Comparison of ENCODE assay signal across 20 cellular contexts in the genomic region with DNA sequence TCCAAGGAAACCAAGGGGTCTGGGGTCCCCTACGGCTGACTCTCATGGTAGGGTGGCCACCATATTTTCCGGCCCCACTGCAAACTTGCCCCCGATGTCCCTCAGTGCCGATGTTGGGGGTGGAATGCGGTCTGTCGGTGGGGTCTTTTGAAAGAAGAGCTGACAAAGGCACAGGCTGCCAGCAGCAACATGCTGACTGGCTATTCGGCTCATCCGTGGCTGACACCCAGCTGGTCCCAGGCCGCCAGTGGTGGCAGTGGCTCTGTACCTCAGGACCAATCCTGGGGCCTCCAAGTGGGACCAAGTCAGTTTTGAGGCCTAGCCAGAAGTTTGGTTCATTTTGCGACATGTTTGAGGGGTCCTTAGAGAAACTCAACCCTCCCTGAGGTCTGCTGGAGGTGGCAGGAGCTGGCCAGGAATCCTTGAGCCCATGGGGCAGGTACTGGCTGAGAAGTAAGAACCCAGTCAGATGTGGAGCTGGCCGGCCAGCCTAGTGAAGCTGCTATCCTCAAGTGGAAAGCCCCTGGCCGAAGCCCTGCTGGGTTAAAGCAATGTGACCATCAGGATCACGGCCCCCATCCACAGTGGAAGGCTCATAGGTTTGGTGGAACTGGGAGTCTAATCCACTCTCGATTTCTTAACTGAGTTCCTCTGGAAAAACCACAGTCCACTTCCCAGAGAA. TPM values are rescaled to one million over a fixed set of nuclear protein-coding genes. Genes with fewer than 3 reads are reported as not detected.
DNase-seq lines count a peak whose midpoint lies in the region; ATAC-seq and TF ChIP-seq lines count a peak whose summit lies in the region.
"Had no signal": no experiment of that assay in that cellular context is flagged by ENCODE, and none has a peak within 500 bp of the region (broad histone marks: within the 10 kb centered on the region; RNA-seq: fewer than 3 reads in every experiment).

No MANE protein-coding gene starts in this region.

- intact Hi-C loops in left colon (cut with DNase I, micrococcal nuclease): no loop called here

- H3K4me3 ChIP-seq in HEK293 (ENCODE audit: low read depth, low read length) (no peak overlapping the region), SK-N-MC (peak overlapping the region; percentile 71), mesodermal cell (ENCODE audit: extremely low read depth, insufficient read depth, low read length, poor library complexity, severe bottlenecking) (no peak overlapping the region), tibial nerve (no peak overlapping the region)
- H3K4me3 ChIP-seq: body of pancreas, thoracic aorta had no signal

- H3K9me3 ChIP-seq in HEK293 (ENCODE audit: control insufficient read depth, insufficient read depth, low read depth, low read length) (no peaks in the 10 kb centered on the region), SK-N-MC (ENCODE audit: low read depth, low read length) (no peaks in the 10 kb centered on the region), mesodermal cell (ENCODE audit: control insufficient read depth, low read length) (no peaks in the 10 kb centered on the region), tibial nerve (no peaks in the 10 kb centered on the region)
- H3K9me3 ChIP-seq: body of pancreas, thoracic aorta had no signal

- H3K4me1 ChIP-seq in HEK293 (ENCODE audit: control insufficient read depth, insufficient read depth, low read length) (peaks cover 40% of the 10 kb centered on the region), mesodermal cell (ENCODE audit: control insufficient read depth, insufficient read depth, low read length, poor library complexity, severe bottlenecking) (peaks cover 80% of the 10 kb centered on the region), tibial nerve (peaks cover 0 to 84% (median 59%) of the 10 kb centered on the region in 4 donors)

- TF ChIP-seq CTCF in HEK293 (tag by site-specific recombination; IDR thresholded peaks at IDR 0.05) (no peak), tibial nerve (IDR thresholded peaks at IDR 0.05) (no peak)

- CTCF ChIA-PET in HEK293 (lab: Yijun Ruan, JAX): interaction anchor here (2.0 to 8.2 kb wide), 2 partner anchors 13 to 16 kb away, joined by 7 to 44 read pairs; no protein-coding TSS in a partner anchor

- no peak for TF ChIP-seq POLR2A in tibial nerve (IDR thresholded peaks at IDR 0.05)

- DNase-seq in SK-N-MC (ENCODE audit: low read depth, low spot score) (no peak), tibial nerve (ENCODE audit: low spot score in 2 of 2) (no peak), left colon (no peak)
- DNase-seq in effector CD4-positive, alpha-beta T cell: no peak
- DNase-seq: activated naive CD8-positive, alpha-beta T cell treated with anti-CD3 and anti-CD28 coated beads, Interleukin-2, amount 10 ng/mL, durations not matched to agents 7 days and 5 days; AML-193; body of pancreas; Calu3; cortex of kidney; HCEC 1CT; naive thymus-derived CD8-positive, alpha-beta T cell; NCI-H1417 treated with DMSO at 0.1 percent for 48 hours; NCI-H2107; NCI-H510A treated with DMSO at 0.1 percent for 48 hours; stimulated activated CD4-positive, alpha-beta T cell treated with anti-CD3 and anti-CD28 coated beads, Interleukin-1b, Interleukin-23, amount 100 ng/mL, for 48 hours; stimulated activated naive CD4-positive, alpha-beta T cell had no signal

- H3K27ac ChIP-seq in HEK293 (ENCODE audit: extremely low read depth, low read depth, low read length) (peak overlapping the region; percentile 98), SK-N-MC (peak overlapping the region; percentile 99), mesodermal cell (ENCODE audit: low read depth, low read length, severe bottlenecking) (peak overlapping the region; percentile 82), tibial nerve (peak overlapping the region in 3 of 4 donors; percentile 81 to 96 (median 83))
- H3K27ac ChIP-seq: thoracic aorta had no signal

- H3K36me3 ChIP-seq in HEK293 (ENCODE audit: control insufficient read depth in 2 of 2, insufficient read depth in 1 of 2, low read length in 2 of 2) (peaks cover 0 to 19% of the 10 kb centered on the region in 2 experiments; a peak in 1 of 3 replicates), SK-N-MC (ENCODE audit: insufficient read depth, low read length) (peaks cover 14% of the 10 kb centered on the region; the same call in 1 of the 2 replicates), mesodermal cell (ENCODE audit: control insufficient read depth, insufficient read depth, low read length) (peaks cover 56% of the 10 kb centered on the region), tibial nerve (no peaks in the 10 kb centered on the region)
- H3K36me3 ChIP-seq: thoracic aorta had no signal

- 96 to 97% methylated on average over 13 of the region's 14 CpGs for WGBS in mesodermal cell (ENCODE audit: insufficient coverage in 2 of 2), 2 experiments
- 78% methylated on average over 14 of the region's 14 CpGs for WGBS in tibial nerve, 2 donors

- TF ChIP-seq EP300 in tibial nerve (IDR thresholded peaks at IDR 0.05): no peak

- ATAC-seq in left colon (no peak), HG03565 (IDR thresholded peaks at IDR 0.05; ENCODE audit: unreplicated experiment) (no peak)
- ATAC-seq: body of pancreas; naive thymus-derived CD8-positive, alpha-beta T cell had no signal

- H3K27me3 ChIP-seq in tibial nerve: no peaks in the 10 kb centered on the region
- H3K27me3 ChIP-seq: body of pancreas had no signal

- H3K9ac ChIP-seq in SK-N-MC (ENCODE audit: insufficient read length): peak overlapping the region; percentile 67

- POLR2A ChIA-PET in HEK293 (lab: Yijun Ruan, JAX): interaction anchor here (0.6 to 7.6 kb wide), 4 partner anchors 9 to 130 kb away, joined by 3 to 52 read pairs (median 7); partner anchors contain the start of genes BMF and BUB1B

TF ChIP-seq in HEK293, 187 proteins besides CTCF, POLR2A, EP300 and RAD21 (continues in another document):
- TF ChIP-seq ZNF140 (tag by site-specific recombination; IDR thresholded peaks at IDR 0.05) (no peak), REST (tag by site-specific recombination; IDR thresholded peaks at IDR 0.05) (no peak), TRIM28 (IDR thresholded peaks at IDR 0.05; ENCODE audit: borderline replicate concordance, low read length) (no peak), SCRT1 (tag by site-specific recombination; IDR thresholded peaks at IDR 0.05; ENCODE audit: borderline replicate concordance) (no peak), ZNF830 (tag by site-specific recombination; IDR thresholded peaks at IDR 0.05; ENCODE audit: low read depth) (no peak), ZNF529 (tag by site-specific recombination; IDR thresholded peaks at IDR 0.05; ENCODE audit: insufficient replicate concordance) (no peak), ZFP37 (tag by site-specific recombination; IDR thresholded peaks at IDR 0.05) (no peak), ZNF157 (tag by site-specific recombination; IDR thresholded peaks at IDR 0.05) (no peak), KLF16 (tag by site-specific recombination; IDR thresholded peaks at IDR 0.05) (no peak), ZNF155 (tag by site-specific recombination; IDR thresholded peaks at IDR 0.05) (no peak)
- TF ChIP-seq, protein P1, sequence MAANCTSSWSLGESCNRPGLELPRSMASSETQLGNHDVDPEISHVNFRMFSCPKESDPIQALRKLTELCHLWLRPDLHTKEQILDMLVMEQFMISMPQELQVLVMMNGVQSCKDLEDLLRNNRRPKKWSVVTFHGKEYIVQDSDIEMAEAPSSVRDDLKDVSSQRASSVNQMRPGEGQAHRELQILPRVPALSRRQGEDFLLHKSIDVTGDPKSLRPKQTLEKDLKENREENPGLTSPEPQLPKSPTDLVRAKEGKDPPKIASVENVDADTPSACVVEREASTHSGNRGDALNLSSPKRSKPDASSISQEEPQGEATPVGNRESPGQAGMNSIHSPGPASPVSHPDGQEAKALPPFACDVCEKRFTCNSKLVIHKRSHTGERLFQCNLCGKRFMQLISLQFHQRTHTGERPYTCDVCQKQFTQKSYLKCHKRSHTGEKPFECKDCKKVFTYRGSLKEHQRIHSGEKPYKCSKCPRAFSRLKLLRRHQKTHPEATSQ (tag by site-specific recombination; IDR thresholded peaks at IDR 0.05): no peak

RNA-seq across cellular contexts. Expression of gene BMF, which starts 17.8 kb away (rescaled TPM):
- polyA plus RNA-seq in mesodermal cell (2013, experiment 1 of 2): 59.4 TPM
- polyA plus RNA-seq in mesodermal cell (2013, experiment 2 of 2): 51.4 TPM
- total RNA-seq in tibial nerve: 1 to 10 TPM; 2.7 to 6.3 (median 4.2) TPM
- 10 to 100 TPM in 1 of 2 donors, 1 to 10 TPM in 1; 7.0 to 25.4 TPM for total RNA-seq in left colon

RNA-seq across cellular contexts. Expression of gene SRP14, which starts 51.9 kb away (rescaled TPM):
- polyA plus RNA-seq in mesodermal cell (2013, experiment 1 of 2): 633 TPM
- polyA plus RNA-seq in mesodermal cell (2013, experiment 2 of 2): 649 TPM
- total RNA-seq in tibial nerve (100 to 1,000 TPM; 194 to 357 (median 229) TPM), left colon (100 to 1,000 TPM; 144 to 153 TPM)
